ENCODE assay signal across 8 cellular contexts in the genomic region with DNA sequence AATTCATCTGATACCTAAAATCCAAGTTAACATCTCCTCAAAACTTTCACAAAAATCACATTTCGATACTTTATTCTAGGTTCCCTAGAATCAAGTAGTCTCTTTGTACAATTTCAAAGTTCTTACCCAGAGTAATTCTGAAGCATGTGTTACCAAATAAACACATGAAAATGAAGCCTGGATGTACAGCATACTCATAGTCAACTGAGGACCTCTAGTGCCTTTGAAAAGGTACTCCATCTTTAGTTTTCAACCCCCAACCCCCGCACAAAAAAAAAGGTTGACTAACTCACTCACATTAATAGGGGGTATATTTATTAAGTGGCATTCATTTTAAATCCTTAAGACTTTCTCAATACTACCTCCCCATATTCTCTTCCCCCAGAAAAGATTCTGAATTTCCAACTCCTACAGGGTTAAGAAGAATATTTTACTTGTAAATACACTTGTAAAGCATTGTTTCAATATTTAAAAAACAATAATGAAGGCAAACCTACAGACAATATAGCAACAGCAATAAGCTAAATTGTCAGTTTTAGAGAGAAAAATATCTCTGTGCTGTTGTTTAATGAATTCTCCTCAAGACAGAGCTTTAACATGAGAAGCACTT. TPM values are rescaled to one million over a fixed set of nuclear protein-coding genes. Genes with fewer than 3 reads are reported as not detected.
A peak's percentile ranks its signal among the peaks of the same experiment; 100 is the strongest.
DNase-seq lines count a peak whose midpoint lies in the region; ATAC-seq, FAIRE-seq and TF ChIP-seq lines count a peak whose summit lies in the region.

No MANE protein-coding gene starts in this region.

- no peaks in the 10 kb centered on the region for H3K4me1 ChIP-seq in KMS-11 (ENCODE audit: low read depth, poor library complexity, severe bottlenecking)
- H3K4me1 ChIP-seq in RWPE2 (ENCODE audit: insufficient read depth, poor library complexity, severe bottlenecking), result peaks cover 8% of the 10 kb centered on the region
- H3K4me1 ChIP-seq in muscle layer of duodenum (ENCODE audit: control insufficient read depth in 1 of 2, insufficient read depth in 2 of 2, low read length in 2 of 2), result peaks cover 5 to 16% of the 10 kb centered on the region in 2 donors

- no peak overlapping the region for H3K4me3 ChIP-seq in KMS-11 (IDR thresholded peaks at IDR 0.05; ENCODE audit: insufficient read depth, low read depth, low read length)
- no peak overlapping the region for H3K4me3 ChIP-seq in RWPE2 (ENCODE audit: severe bottlenecking)
- H3K4me3 ChIP-seq in muscle layer of duodenum (ENCODE audit: low read depth in 1 of 2, low read length in 2 of 2), result peak overlapping the region; percentile 41 to 47

- TF ChIP-seq CTCF in KMS-11 (conservative IDR thresholded peaks at IDR 0.05; ENCODE audit: low read depth, low read length), result peak; percentile 42
- TF ChIP-seq CTCF in RWPE2 (IDR thresholded peaks at IDR 0.05; ENCODE audit: poor library complexity, severe bottlenecking), result peak; percentile 76

- H3K27ac Mint-ChIP-seq in activated CD4-positive, alpha-beta T cell treated with anti-CD3 and anti-CD28 coated beads, Interleukin-2, amount 10 ng/mL, durations not matched to agents 24 days and 14 days, result peak overlapping the region; percentile 15

- H3K79me2 ChIP-seq in KMS-11 (ENCODE audit: insufficient read depth, low read depth), result no peaks in the 10 kb centered on the region

- H3K9ac ChIP-seq in KMS-11, result no peak overlapping the region

- peak; percentile 84 for FAIRE-seq in endometrium (lab: Jason Lieb, UNC)

- H3K9me3 ChIP-seq in RWPE2 (ENCODE audit: severe bottlenecking), result no peaks in the 10 kb centered on the region
- no peaks in the 10 kb centered on the region for H3K9me3 ChIP-seq in muscle layer of duodenum (ENCODE audit: control insufficient read depth in 1 of 2, low read length in 2 of 2)

- H3K27ac ChIP-seq in KMS-11 (no peak overlapping the region), RWPE2 (ENCODE audit: poor library complexity, severe bottlenecking) (no peak overlapping the region), muscle layer of duodenum (ENCODE audit: low read length) (peak overlapping the region; percentile 57)

- no peaks in the 10 kb centered on the region for H4K20me1 ChIP-seq in KMS-11 (ENCODE audit: insufficient read depth)

- H3K4me3 Mint-ChIP-seq in activated CD4-positive, alpha-beta T cell treated with anti-CD3 and anti-CD28 coated beads, Interleukin-2, amount 10 ng/mL, durations not matched to agents 24 days and 14 days, result no peak overlapping the region

- H3K27me3 ChIP-seq in KMS-11 (ENCODE audit: insufficient read depth, low read depth) (no peaks in the 10 kb centered on the region), RWPE2 (ENCODE audit: insufficient read depth, poor library complexity, severe bottlenecking) (no peaks in the 10 kb centered on the region), muscle layer of duodenum (ENCODE audit: low read depth, low read length) (no peaks in the 10 kb centered on the region)

- intact Hi-C loops in activated CD4-positive, alpha-beta T cell treated with anti-CD3 and anti-CD28 coated beads, Interleukin-2, amount 10 ng/mL, durations not matched to agents 24 days and 14 days (cut with micrococcal nuclease), result loop anchor here (1.0 to 10.0 kb wide), 2 partner anchors 267 to 564 kb away; no protein-coding TSS in a partner anchor

- H3K9me3 Mint-ChIP-seq in activated CD4-positive, alpha-beta T cell treated with anti-CD3 and anti-CD28 coated beads, Interleukin-2, amount 10 ng/mL, durations not matched to agents 24 days and 14 days, result no peaks in the 10 kb centered on the region

- H2AFZ ChIP-seq in KMS-11 (ENCODE audit: low read depth), result no peak overlapping the region

- peaks cover 5% of the 10 kb centered on the region for H3K4me1 Mint-ChIP-seq in activated CD4-positive, alpha-beta T cell treated with anti-CD3 and anti-CD28 coated beads, Interleukin-2, amount 10 ng/mL, durations not matched to agents 24 days and 14 days

- no peaks in the 10 kb centered on the region for H3K27me3 Mint-ChIP-seq in activated CD4-positive, alpha-beta T cell treated with anti-CD3 and anti-CD28 coated beads, Interleukin-2, amount 10 ng/mL, durations not matched to agents 24 days and 14 days

- DNase-seq in activated CD4-positive, alpha-beta T cell treated with anti-CD3 and anti-CD28 coated beads, Interleukin-2, amount 10 ng/mL, durations not matched to agents 24 days and 14 days, result peak; percentile 72
- DNase-seq in activated CD4-positive, alpha-beta T cell treated with anti-CD3 and anti-CD28 coated beads for 1 hour, result no peak
- DNase-seq in RWPE2 (ENCODE audit: low spot score), result no peak
- no peak for DNase-seq in GF-D8 (lab: John Stamatoyannopoulos, UW)

- peaks cover 12% of the 10 kb centered on the region for H3K36me3 Mint-ChIP-seq in activated CD4-positive, alpha-beta T cell treated with anti-CD3 and anti-CD28 coated beads, Interleukin-2, amount 10 ng/mL, durations not matched to agents 24 days and 14 days (ENCODE audit: low read depth)

- H3K4me2 ChIP-seq in KMS-11, result no peak overlapping the region

- H3K36me3 ChIP-seq in KMS-11 (ENCODE audit: insufficient read depth), result no peaks in the 10 kb centered on the region
- H3K36me3 ChIP-seq in RWPE2 (ENCODE audit: low read depth), result no peaks in the 10 kb centered on the region
- no peaks in the 10 kb centered on the region for H3K36me3 ChIP-seq in muscle layer of duodenum (ENCODE audit: control insufficient read depth in 1 of 2, insufficient read depth in 2 of 2, low read length in 2 of 2)

- peak; percentile 87 for ATAC-seq in GM21737 (IDR thresholded peaks at IDR 0.05; ENCODE audit: unreplicated experiment)
- ATAC-seq in RWPE2 (ENCODE audit: low read depth), result peak; percentile 78

RNA-seq across cellular contexts. Expression of a gene that starts 3.1 kb away (rescaled TPM):
- not detected in 2 replicates for total RNA-seq in activated CD4-positive, alpha-beta T cell treated with anti-CD3 and anti-CD28 coated beads, Interleukin-2, amount 10 ng/mL, durations not matched to agents 24 days and 14 days

Comparison
In these comparisons a context has a peak if more than half of its experiments do, and no peak if none do; other contexts are left out.
1. H3K4me3 ChIP-seq: peak in muscle layer of duodenum (2 of 2); none in KMS-11 (single experiment) and RWPE2 (single experiment).